20 cellular contexts compared by ENCODE assay signal in the genomic region with DNA sequence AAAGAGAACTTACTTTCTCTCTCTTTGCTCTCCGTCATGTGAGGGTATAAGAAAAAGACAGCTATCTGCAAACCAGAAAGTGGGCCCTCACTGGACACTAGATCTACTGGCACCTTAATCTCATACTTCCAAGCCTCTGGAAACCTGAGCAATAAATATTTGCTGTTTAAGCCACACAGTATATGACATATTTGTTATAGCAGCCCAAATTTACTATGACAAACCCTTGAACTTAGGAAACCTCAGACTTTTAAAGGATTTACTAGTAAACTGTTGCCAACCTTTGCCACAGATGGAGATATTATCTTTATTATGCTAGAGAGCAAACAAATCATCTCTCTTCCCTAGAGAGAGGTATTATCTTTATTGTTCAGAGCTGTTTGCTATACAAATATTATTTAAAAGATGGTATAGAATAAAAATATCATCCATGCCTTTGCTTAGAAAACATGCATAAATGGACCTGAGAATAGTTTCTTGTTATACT.
DNase-seq lines count a peak whose midpoint lies in the region; FAIRE-seq and TF ChIP-seq lines count a peak whose summit lies in the region.
"Had no signal": no experiment of that assay in that cellular context is flagged by ENCODE, and none has a peak within 500 bp of the region (broad histone marks: within the 10 kb centered on the region; RNA-seq: fewer than 3 reads in every experiment).

No MANE protein-coding gene starts in this region.

- FAIRE-seq in GM19239 (lab: Jason Lieb, UNC) = no peak
- FAIRE-seq: A204.1, GM12878 had no signal

- intact Hi-C loops in left ventricle myocardium inferior (cut with micrococcal nuclease) (no loop called here), colonic mucosa (cut with DNase I) (no loop called here)

- peaks cover 16% of the 10 kb centered on the region for H3K9me3 ChIP-seq in left ventricle myocardium inferior (replicated peaks)
- no peaks in the 10 kb centered on the region for H3K9me3 ChIP-seq in colonic mucosa

- no peaks in the 10 kb centered on the region for H3K27me3 ChIP-seq in left ventricle myocardium inferior (ENCODE audit: low read depth)
- no peaks in the 10 kb centered on the region for H3K27me3 ChIP-seq in colonic mucosa
- H3K27me3 ChIP-seq: BLaER1 had no signal

- no peak for TF ChIP-seq CTCF in LNCaP clone FGC (IDR thresholded peaks at IDR 0.05; ENCODE audit: control insufficient read depth, extremely low read depth, insufficient read depth)
- no peak for TF ChIP-seq CTCF in left ventricle myocardium inferior (IDR thresholded peaks at IDR 0.05; ENCODE audit: borderline replicate concordance)
- no peak for TF ChIP-seq CTCF in colonic mucosa (IDR thresholded peaks at IDR 0.05)

- H3K36me3 ChIP-seq in left ventricle myocardium inferior (no peaks in the 10 kb centered on the region), colonic mucosa (no peaks in the 10 kb centered on the region)
- H3K36me3 ChIP-seq: BLaER1 had no signal

- DNase-seq in DMS53 (lab: John Stamatoyannopoulos, UW) (peak; percentile 3), DMS53 treated with DMSO at 0.1 percent for 48 hours (lab: John Stamatoyannopoulos, UW; ENCODE audit: unreplicated experiment) (no peak), LNCaP clone FGC (ENCODE audit: low read depth) (peak; percentile 88), NCI-H69 (lab: John Stamatoyannopoulos, UW) (peak; percentile 27), GM19239 (ENCODE audit: insufficient read length, low spot score) (no peak), left ventricle myocardium inferior (no peak), colonic mucosa (no peak)
- DNase-seq: Calu3; CD4-positive, CD25-positive, alpha-beta regulatory T cell; CD8-positive, alpha-beta T cell; DMS79; EL; GDM1; H9 had no signal

- no peak overlapping the region for H3K9ac ChIP-seq in colonic mucosa (ENCODE audit: low read depth in 2 of 2, low read length in 2 of 2)
- H3K9ac ChIP-seq: BLaER1 had no signal

- H3K4me3 ChIP-seq in LNCaP clone FGC (ENCODE audit: low read depth, low read length) (no peak overlapping the region), left ventricle myocardium inferior (no peak overlapping the region), colonic mucosa (no peak overlapping the region)
- H3K4me3 ChIP-seq: BLaER1, GM12878, GM23338 had no signal

- H3K27ac ChIP-seq in left ventricle myocardium inferior (replicated peaks) (no peak overlapping the region), colonic mucosa (no peak overlapping the region)
- H3K27ac ChIP-seq: 22Rv1, BLaER1, C4-2B had no signal

- no peaks in the 10 kb centered on the region for H3K4me1 ChIP-seq in left ventricle myocardium inferior
- H3K4me1 ChIP-seq in colonic mucosa = no peaks in the 10 kb centered on the region
- H3K4me1 ChIP-seq: BLaER1 had no signal

Comparison
In these comparisons a context has a peak if more than half of its experiments do, and no peak if none do; other contexts are left out.
1. DNase-seq: peak in DMS53 (single experiment), LNCaP clone FGC (single experiment) and NCI-H69 (single experiment); none in DMS53 treated with DMSO at 0.1 percent for 48 hours (single experiment), GM19239 (single experiment), left ventricle myocardium inferior (single experiment) and colonic mucosa (single experiment).